ENCODE assay signal across 29 cellular contexts in genomic region chr5:142740474-142740873, GRCh38. TPM values are rescaled to one million over a fixed set of nuclear protein-coding genes. Genes with fewer than 3 reads are reported as not detected.
DNase-seq lines count a peak whose midpoint lies in the region; TF ChIP-seq lines count a peak whose summit lies in the region.
"Had no signal": no experiment of that assay in that cellular context is flagged by ENCODE, and none has a peak within 500 bp of the region (broad histone marks: within the 10 kb centered on the region; RNA-seq: fewer than 3 reads in every experiment).

No MANE protein-coding gene starts in this region.

- H3K9me3 ChIP-seq in SJCRH30 (replicated peaks) (no peaks in the 10 kb centered on the region), BE2C (no peaks in the 10 kb centered on the region)
- H3K9me3 ChIP-seq: BLaER1, Caco-2, gastroesophageal sphincter, vagina had no signal

- TF ChIP-seq CTCF in BE2C (IDR thresholded peaks at IDR 0.05; ENCODE audit: low read depth, low read length) = no peak

- DNase-seq in SIG-M5 treated with dmso at 0.1 percent for 504 hours (lab: John Stamatoyannopoulos, UW; ENCODE audit: unreplicated experiment) (peak; percentile 44), SIG-M5 (lab: John Stamatoyannopoulos, UW) (no peak), NCI-H774 (lab: John Stamatoyannopoulos, UW) (peak; percentile 18), astrocyte of the hippocampus (ENCODE audit: low read depth, low spot score) (peak; percentile 32), retina (peak; percentile 48), UCSD-AML1 (lab: John Stamatoyannopoulos, UW; ENCODE audit: unreplicated experiment) (no peak), SJCRH30 (no peak), BE2C (no peak)
- DNase-seq: ACHN; activated CD4-positive, alpha-beta memory T cell treated with anti-CD3 and anti-CD28 coated beads, Interleukin-2, amount 10 ng/mL, durations not matched to agents 7 days and 5 days; activated CD4-positive, alpha-beta T cell treated with anti-CD3 and anti-CD28 coated beads for 1 hour; activated T-cell treated with anti-CD3 and anti-CD28 coated beads for 4 hours; aorta; left ventricle myocardium superior; NCI-H1092; NCI-H187 treated with DMSO at 0.1 percent for 48 hours; NCI-H2227 treated with DMSO at 0.1 percent for 48 hours; NCI-H69; Right ventricle myocardium superior; T-cell had no signal

- H3K36me3 ChIP-seq in SJCRH30 (no peaks in the 10 kb centered on the region), BE2C (no peaks in the 10 kb centered on the region)
- H3K36me3 ChIP-seq: BLaER1, gastroesophageal sphincter, vagina had no signal

- H3K27ac ChIP-seq in SJCRH30 = no peak overlapping the region
- H3K27ac ChIP-seq: BLaER1, vagina had no signal

- H3K4me1 ChIP-seq in SJCRH30 (peaks cover 8% of the 10 kb centered on the region), BE2C (peaks cover 15% of the 10 kb centered on the region)
- H3K4me1 ChIP-seq: BLaER1, vagina had no signal

- no peaks in the 10 kb centered on the region for H3K27me3 ChIP-seq in SJCRH30
- no peaks in the 10 kb centered on the region for H3K27me3 ChIP-seq in BE2C
- H3K27me3 ChIP-seq: BLaER1, gastroesophageal sphincter, vagina had no signal

- H3K4me3 ChIP-seq in SJCRH30 (no peak overlapping the region), BE2C (ENCODE audit: low read depth, low read length) (no peak overlapping the region)
- H3K4me3 ChIP-seq: BLaER1, gastroesophageal sphincter, skin epidermis, vagina had no signal

RNA-seq across cellular contexts. Expression of gene ARHGAP26, which starts 29.7 kb away (rescaled TPM):
- total RNA-seq in SJCRH30 (2014; rRNA removed; shearing (Covaris generic)) = 16.9 and 18.8 TPM in 2 replicates
- 4.3 TPM for polyA plus RNA-seq in BE2C (2012; ENCODE audit: insufficient read depth, insufficient read length, low read depth)

RNA-seq across cellular contexts. Expression of gene FGF1, which starts 54.6 kb away (rescaled TPM):
- total RNA-seq in SJCRH30 (2014; rRNA removed; shearing (Covaris generic)) = not detected in 2 replicates
- 1.6 TPM for polyA plus RNA-seq in BE2C (2012; ENCODE audit: insufficient read depth, insufficient read length, low read depth)
- total RNA-seq: activated CD4-positive, alpha-beta memory T cell treated with anti-CD3 and anti-CD28 coated beads, Interleukin-2, amount 10 ng/mL, durations not matched to agents 7 days and 5 days; activated naive CD4-positive, alpha-beta T cell treated with anti-CD3 and anti-CD28 coated beads, Interleukin-2, amount 50 U/mL, for 72 hours; Caco-2; natural killer cell treated with Interleukin-12 subunit alpha and Interleukin-12 subunit beta and Interleukin-15 and Interleukin-18, amount 100 ng/mL, for 72 hours; OCI-LY7; T-cell had no signal
- polyA plus RNA-seq: IgD-negative memory B cell had no signal

Comparison
In these comparisons a context has a peak if more than half of its experiments do, and no peak if none do; other contexts are left out.
1. DNase-seq: peak in SIG-M5 treated with dmso at 0.1 percent for 504 hours (single experiment), NCI-H774 (single experiment), astrocyte of the hippocampus (single experiment) and retina (single experiment); none in SIG-M5 (single experiment), UCSD-AML1 (single experiment), SJCRH30 (0 of 2) and BE2C (single experiment).